ENCODE assay signal across 8 cellular contexts in genomic region chr1:83151167-83151898, GRCh38.
DNase-seq lines count a peak whose midpoint lies in the region; ATAC-seq, FAIRE-seq and TF ChIP-seq lines count a peak whose summit lies in the region.
"Not testable (repeated sequence)": the region's sequence is repeated elsewhere in the genome, so short reads cannot be mapped to it uniquely, and the experiment has no call there.

No MANE protein-coding gene starts in this region.

- H3K9me3 Mint-ChIP-seq in osteocyte (ENCODE audit: unreplicated experiment), result not testable (repeated sequence)

- H4K20me1 ChIP-seq in keratinocyte (ENCODE audit: control insufficient read depth, extremely low read depth, insufficient read depth, low read length), result not testable (repeated sequence)

- not testable (repeated sequence) for TF ChIP-seq EP300 in suprapubic skin (IDR thresholded peaks at IDR 0.05)

- WGBS in suprapubic skin, result 57% methylated on average over 2 of the region's 3 CpGs

- in situ Hi-C loops in astrocyte of the spinal cord (cut with HindIII; ENCODE audit: low sequenced_read_pairs), result not testable (repeated sequence)

- H3K9me1 ChIP-seq in keratinocyte (ENCODE audit: control insufficient read depth, extremely low read depth, insufficient read depth, low read length), result not testable (repeated sequence)

- H3K27ac Mint-ChIP-seq in osteocyte (ENCODE audit: unreplicated experiment), result peak overlapping the region; percentile 58

- H3K36me3 ChIP-seq in RWPE2 (ENCODE audit: low read depth); keratinocyte (ENCODE audit: control insufficient read depth in 2 of 2, extremely low read depth in 1 of 2, insufficient read depth in 2 of 2, low read length in 2 of 2); suprapubic skin: not testable (repeated sequence)

- H3K79me2 ChIP-seq in keratinocyte (ENCODE audit: control insufficient read depth, insufficient read depth, low read length), result not testable (repeated sequence)

- H3K4me1 ChIP-seq in RWPE2 (ENCODE audit: insufficient read depth, poor library complexity, severe bottlenecking); keratinocyte (ENCODE audit: control insufficient read depth, extremely low read depth, insufficient read depth, low read length); suprapubic skin: not testable (repeated sequence)

- not testable (repeated sequence) for TF ChIP-seq CTCF in AG10803 (conservative IDR thresholded peaks at IDR 0.05; ENCODE audit: low read length); RWPE2 (IDR thresholded peaks at IDR 0.05; ENCODE audit: poor library complexity, severe bottlenecking); astrocyte of the spinal cord (IDR thresholded peaks at IDR 0.05; ENCODE audit: low read depth, low read length); fibroblast of mammary gland (conservative IDR thresholded peaks at IDR 0.05; ENCODE audit: control insufficient read depth, insufficient read depth, low read depth, low read length); keratinocyte (optimal IDR thresholded peaks at IDR 0.05 in 1 of 3, IDR thresholded peaks at IDR 0.05 in 1 of 3, conservative IDR thresholded peaks at IDR 0.05 in 1 of 3; ENCODE audit: extremely low read depth in 1 of 3, insufficient read depth in 2 of 3, low read length in 3 of 3); osteocyte (IDR thresholded peaks at IDR 0.05); suprapubic skin (IDR thresholded peaks at IDR 0.05)

- not testable (repeated sequence) for H3K4me3 ChIP-seq in AG10803 (ENCODE audit: low read length); RWPE2 (ENCODE audit: severe bottlenecking); astrocyte of the spinal cord (ENCODE audit: low read depth, low read length); fibroblast of mammary gland (ENCODE audit: control insufficient read depth, low read depth, low read length); keratinocyte (ENCODE audit: control insufficient read depth in 2 of 3, extremely low read depth in 1 of 3, insufficient read depth in 2 of 3, low read depth in 1 of 3, low read length in 3 of 3); suprapubic skin

- not testable (repeated sequence) for H3K9ac ChIP-seq in keratinocyte (ENCODE audit: control insufficient read depth, extremely low read depth, insufficient read depth, low read length)

- not testable (repeated sequence) for H2AFZ ChIP-seq in keratinocyte (ENCODE audit: control insufficient read depth, low read length)

- peak; percentile 100 for ATAC-seq in RWPE2 (ENCODE audit: low read depth)

- not testable (repeated sequence) for H3K27me3 Mint-ChIP-seq in osteocyte (ENCODE audit: unreplicated experiment)

- H3K4me2 ChIP-seq in keratinocyte (ENCODE audit: control insufficient read depth, extremely low read depth, insufficient read depth, low read depth, low read length), result not testable (repeated sequence)

- not testable (repeated sequence) for H3K27ac ChIP-seq in RWPE2 (ENCODE audit: poor library complexity, severe bottlenecking); keratinocyte (ENCODE audit: control insufficient read depth, insufficient read depth, low read length); suprapubic skin

- peak; percentile 100 for FAIRE-seq in keratinocyte (lab: Jason Lieb, UNC)

- H3K4me1 Mint-ChIP-seq in osteocyte (ENCODE audit: unreplicated experiment), result peaks cover 10% of the 10 kb centered on the region

- H3K36me3 Mint-ChIP-seq in osteocyte (ENCODE audit: unreplicated experiment), result not testable (repeated sequence)

- peak; percentile 81 for DNase-seq in AG10803 (ENCODE audit: low read depth)
- peak; percentile 89 for DNase-seq in HT1080 (ENCODE audit: low read depth)
- peak; percentile 47 for DNase-seq in RWPE2 (ENCODE audit: low spot score)
- peak; percentile 81 for DNase-seq in astrocyte of the spinal cord (ENCODE audit: low read depth, low spot score)
- DNase-seq in fibroblast of mammary gland (ENCODE audit: low read depth), result peak; percentile 85
- not testable (repeated sequence) for DNase-seq in keratinocyte (ENCODE audit: low read depth, low spot score); osteocyte (ENCODE audit: extremely low spot score, unreplicated experiment)
- peak; percentile 62 to 71 for DNase-seq in suprapubic skin (ENCODE audit: low spot score in 2 of 2)

- H3K27me3 ChIP-seq in RWPE2 (ENCODE audit: insufficient read depth, poor library complexity, severe bottlenecking); keratinocyte (ENCODE audit: control insufficient read depth, extremely low read depth, insufficient read depth, low read length); suprapubic skin: not testable (repeated sequence)

- H3K9me3 ChIP-seq in RWPE2 (ENCODE audit: severe bottlenecking); keratinocyte (ENCODE audit: control insufficient read depth, low read depth, low read length); suprapubic skin: not testable (repeated sequence)

- not testable (repeated sequence) for TF ChIP-seq POLR2A in suprapubic skin (IDR thresholded peaks at IDR 0.05)

- H3K4me3 Mint-ChIP-seq in osteocyte (ENCODE audit: unreplicated experiment), result not testable (repeated sequence)

- dilution Hi-C loops in keratinocyte (cut with MboI; ENCODE audit: extremely low pct_ligation_motif_present, low sequenced_read_pairs), result not testable (repeated sequence)
